8 cellular contexts compared by ENCODE assay signal in the genomic region with DNA sequence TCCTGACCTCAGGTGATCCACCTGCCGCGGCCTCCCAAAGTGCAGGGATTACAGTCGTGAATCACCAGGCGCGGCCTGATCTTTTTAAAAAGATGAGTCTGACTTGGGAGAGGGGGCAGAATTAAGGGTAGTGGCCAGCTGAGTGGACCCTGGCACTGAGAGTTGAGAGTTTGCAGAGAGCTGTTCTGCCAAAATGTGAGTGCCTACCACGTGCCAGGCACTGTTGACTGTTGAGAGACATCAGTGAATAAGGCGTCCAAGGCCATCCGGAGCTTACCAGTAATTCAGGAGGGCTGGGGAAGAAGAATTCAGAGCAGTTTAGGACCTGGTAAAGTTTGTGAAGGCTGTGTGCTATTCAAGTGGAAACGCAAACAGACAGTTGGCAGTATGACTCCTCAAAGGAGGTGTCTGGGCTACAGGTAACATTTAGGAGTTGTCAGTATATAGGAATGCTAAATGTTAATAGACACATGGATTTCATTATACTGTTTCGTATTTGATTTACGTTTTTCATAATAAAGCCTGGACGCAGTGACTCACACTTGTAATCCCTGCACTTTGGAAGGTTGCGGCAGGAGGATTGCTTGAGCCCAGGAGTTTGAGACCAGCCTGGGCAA. TPM values are rescaled to one million over a fixed set of nuclear protein-coding genes. Genes with fewer than 3 reads are reported as not detected.
DNase-seq lines count a peak whose midpoint lies in the region; ATAC-seq and TF ChIP-seq lines count a peak whose summit lies in the region.

No MANE protein-coding gene starts in this region.

- no peak overlapping the region for H3K27ac ChIP-seq in GM23338 (ENCODE audit: low read depth)
- no peak overlapping the region for H3K27ac ChIP-seq in WERI-Rb-1
- no peak overlapping the region for H3K27ac ChIP-seq in foreskin keratinocyte
- peak overlapping the region; percentile 96 to 98 (median 97) for H3K27ac ChIP-seq in gastrocnemius medialis

- H3K4me1 ChIP-seq in GM23338 (ENCODE audit: insufficient read depth) (no peaks in the 10 kb centered on the region), foreskin keratinocyte (peaks cover 4% of the 10 kb centered on the region), gastrocnemius medialis (peaks cover 52 to 59% of the 10 kb centered on the region in 2 donors)

- TF ChIP-seq CTCF in GM23338 (conservative IDR thresholded peaks at IDR 0.05; ENCODE audit: low read depth in 2 of 2) (no peak), WERI-Rb-1 (IDR thresholded peaks at IDR 0.05; ENCODE audit: low read depth, low read length) (no peak), foreskin keratinocyte (conservative IDR thresholded peaks at IDR 0.05) (no peak), gastrocnemius medialis (IDR thresholded peaks at IDR 0.05 in 4 of 5, conservative IDR thresholded peaks at IDR 0.05 in 1 of 5) (no peak)

- no peak overlapping the region; the same call in 1 of the 2 replicates for H3K27ac Mint-ChIP-seq in GM23338

- H3K4me3 Mint-ChIP-seq in GM23338 = peak overlapping the region; percentile 92

- H3F3A ChIP-seq in GM23338 (replicated peaks; ENCODE audit: low read depth) = 0 out of 2 replicates have a peak, but pooled peaks cover 3% of the 10 kb centered on the region

- no peaks in the 10 kb centered on the region; the same call in 1 of the 2 replicates for H3K36me3 ChIP-seq in GM23338 (ENCODE audit: insufficient read depth)
- H3K36me3 ChIP-seq in WERI-Rb-1 = peaks cover 4% of the 10 kb centered on the region
- no peaks in the 10 kb centered on the region for H3K36me3 ChIP-seq in gastrocnemius medialis

- H3K4me1 Mint-ChIP-seq in GM23338 = peaks cover 14% of the 10 kb centered on the region; the same call in 2 of the 3 replicates

- DNase-seq in GM23338 (ENCODE audit: low spot score) = no peak
- DNase-seq in WERI-Rb-1 = peak; percentile 8
- DNase-seq in foreskin keratinocyte = peak; percentile 82 to 91
- peak; percentile 83 to 89 for DNase-seq in gastrocnemius medialis
- DNase-seq in retina = no peak
- no peak for DNase-seq in effector CD4-positive, alpha-beta T cell
- no peak for DNase-seq in DMS 273 treated with DMSO at 0.1 percent for 48 hours (lab: John Stamatoyannopoulos, UW)

- peak overlapping the region; percentile 95 for H3K4me2 ChIP-seq in GM23338

- H3K4me3 ChIP-seq in GM23338 (peak overlapping the region; percentile 69), WERI-Rb-1 (ENCODE audit: low read depth, low read length) (no peak overlapping the region), gastrocnemius medialis (peak overlapping the region; percentile 68 to 71 (median 70))

- peaks cover 22% of the 10 kb centered on the region for H3K27me3 Mint-ChIP-seq in GM23338 (ENCODE audit: insufficient read depth, low read depth, poor library complexity)

- intact Hi-C loops in gastrocnemius medialis (cut with DNase I; ENCODE audit: low total_unique reads) = loop anchor here (10.0 kb wide), 1 partner anchor 391 kb away; a partner anchor contains a TSS

- peak in 1 of 2 donors; percentile 64 for TF ChIP-seq POLR2A in gastrocnemius medialis (IDR thresholded peaks at IDR 0.05)

- H4K20me1 ChIP-seq in GM23338 (replicated peaks; ENCODE audit: insufficient read depth) = no peaks in the 10 kb centered on the region; the same call in none of the 2 replicates

- peaks cover 10% of the 10 kb centered on the region for H3K36me3 Mint-ChIP-seq in GM23338 (ENCODE audit: low read depth)

- in situ Hi-C loops in gastrocnemius medialis (cut with MboI; ENCODE audit: low sequenced_read_pairs in 4 of 4) = loop anchor here in 2 of 4 donors (25.0 kb wide), 2 partner anchors 96 to 329 kb away; a partner anchor contains a TSS

- H3K9me3 ChIP-seq in WERI-Rb-1 (ENCODE audit: severe bottlenecking) (no peaks in the 10 kb centered on the region), gastrocnemius medialis (no peaks in the 10 kb centered on the region)

- no peaks in the 10 kb centered on the region for H3K9me2 ChIP-seq in GM23338 (ENCODE audit: insufficient read depth)

- H3K9me3 Mint-ChIP-seq in GM23338 = no peaks in the 10 kb centered on the region; the same call in 1 of the 3 replicates

- H3K27me3 ChIP-seq in GM23338 (ENCODE audit: insufficient read depth) (peaks cover 13% of the 10 kb centered on the region), WERI-Rb-1 (ENCODE audit: insufficient read depth, low read depth, severe bottlenecking) (no peaks in the 10 kb centered on the region), foreskin keratinocyte (no peaks in the 10 kb centered on the region), gastrocnemius medialis (no peaks in the 10 kb centered on the region)

- ATAC-seq in GM23338 (no peak), foreskin keratinocyte (peak; percentile 79), gastrocnemius medialis (peak; percentile 45 to 56), GM19467 (IDR thresholded peaks at IDR 0.05; ENCODE audit: unreplicated experiment) (no peak)

- no peak overlapping the region for H2AFZ ChIP-seq in GM23338

- H3K79me2 ChIP-seq in GM23338 (replicated peaks; ENCODE audit: insufficient read depth) = peaks cover 31% of the 10 kb centered on the region

TF ChIP-seq in GM23338, 12 proteins besides CTCF, POLR2A, EP300 and RAD21 (continues in another document):
- TF ChIP-seq NANOG (IDR thresholded peaks at IDR 0.05; ENCODE audit: borderline replicate concordance) = no peak
- TF ChIP-seq, protein P1, sequence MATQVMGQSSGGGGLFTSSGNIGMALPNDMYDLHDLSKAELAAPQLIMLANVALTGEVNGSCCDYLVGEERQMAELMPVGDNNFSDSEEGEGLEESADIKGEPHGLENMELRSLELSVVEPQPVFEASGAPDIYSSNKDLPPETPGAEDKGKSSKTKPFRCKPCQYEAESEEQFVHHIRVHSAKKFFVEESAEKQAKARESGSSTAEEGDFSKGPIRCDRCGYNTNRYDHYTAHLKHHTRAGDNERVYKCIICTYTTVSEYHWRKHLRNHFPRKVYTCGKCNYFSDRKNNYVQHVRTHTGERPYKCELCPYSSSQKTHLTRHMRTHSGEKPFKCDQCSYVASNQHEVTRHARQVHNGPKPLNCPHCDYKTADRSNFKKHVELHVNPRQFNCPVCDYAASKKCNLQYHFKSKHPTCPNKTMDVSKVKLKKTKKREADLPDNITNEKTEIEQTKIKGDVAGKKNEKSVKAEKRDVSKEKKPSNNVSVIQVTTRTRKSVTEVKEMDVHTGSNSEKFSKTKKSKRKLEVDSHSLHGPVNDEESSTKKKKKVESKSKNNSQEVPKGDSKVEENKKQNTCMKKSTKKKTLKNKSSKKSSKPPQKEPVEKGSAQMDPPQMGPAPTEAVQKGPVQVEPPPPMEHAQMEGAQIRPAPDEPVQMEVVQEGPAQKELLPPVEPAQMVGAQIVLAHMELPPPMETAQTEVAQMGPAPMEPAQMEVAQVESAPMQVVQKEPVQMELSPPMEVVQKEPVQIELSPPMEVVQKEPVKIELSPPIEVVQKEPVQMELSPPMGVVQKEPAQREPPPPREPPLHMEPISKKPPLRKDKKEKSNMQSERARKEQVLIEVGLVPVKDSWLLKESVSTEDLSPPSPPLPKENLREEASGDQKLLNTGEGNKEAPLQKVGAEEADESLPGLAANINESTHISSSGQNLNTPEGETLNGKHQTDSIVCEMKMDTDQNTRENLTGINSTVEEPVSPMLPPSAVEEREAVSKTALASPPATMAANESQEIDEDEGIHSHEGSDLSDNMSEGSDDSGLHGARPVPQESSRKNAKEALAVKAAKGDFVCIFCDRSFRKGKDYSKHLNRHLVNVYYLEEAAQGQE (IDR thresholded peaks at IDR 0.05; ENCODE audit: unreplicated experiment) = no peak
- TF ChIP-seq, protein P2, sequence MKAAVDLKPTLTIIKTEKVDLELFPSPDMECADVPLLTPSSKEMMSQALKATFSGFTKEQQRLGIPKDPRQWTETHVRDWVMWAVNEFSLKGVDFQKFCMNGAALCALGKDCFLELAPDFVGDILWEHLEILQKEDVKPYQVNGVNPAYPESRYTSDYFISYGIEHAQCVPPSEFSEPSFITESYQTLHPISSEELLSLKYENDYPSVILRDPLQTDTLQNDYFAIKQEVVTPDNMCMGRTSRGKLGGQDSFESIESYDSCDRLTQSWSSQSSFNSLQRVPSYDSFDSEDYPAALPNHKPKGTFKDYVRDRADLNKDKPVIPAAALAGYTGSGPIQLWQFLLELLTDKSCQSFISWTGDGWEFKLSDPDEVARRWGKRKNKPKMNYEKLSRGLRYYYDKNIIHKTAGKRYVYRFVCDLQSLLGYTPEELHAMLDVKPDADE (IDR thresholded peaks at IDR 0.05) = no peak
- no peak for TF ChIP-seq ZNF114 (CRISPR knock-in tag; IDR thresholded peaks at IDR 0.05)
- no peak for TF ChIP-seq STAT1 (IDR thresholded peaks at IDR 0.05; ENCODE audit: unreplicated experiment)
- no peak for TF ChIP-seq CREB1 (CRISPR knock-in tag; IDR thresholded peaks at IDR 0.05; ENCODE audit: low read depth)
- TF ChIP-seq POLR2AphosphoS5 (IDR thresholded peaks at IDR 0.05; ENCODE audit: low read depth) = no peak
- TF ChIP-seq JUNB (IDR thresholded peaks at IDR 0.05; ENCODE audit: unreplicated experiment) = no peak
- no peak for TF ChIP-seq EZH2phosphoT487 (IDR thresholded peaks at IDR 0.05; ENCODE audit: unreplicated experiment)
- TF ChIP-seq ZNF331 (CRISPR knock-in tag; IDR thresholded peaks at IDR 0.05; ENCODE audit: low read depth) = no peak

RNA-seq across cellular contexts. Expression of a gene that starts 1.5 kb away (rescaled TPM):
- total RNA-seq in GM23338 (2014; rRNA removed; shearing (Covaris generic)) = 29.8 and 30.0 TPM in 2 replicates
- polyA plus RNA-seq in GM23338 (2016; fragmentation: Nextera tagmentation; extraction: Ambion mirVana) = 21.1 and 30.5 TPM in 2 replicates
- 40.1 and 40.4 TPM in 2 replicates for total RNA-seq in foreskin keratinocyte
- polyA plus RNA-seq in foreskin keratinocyte = 26.5 and 29.0 TPM in 2 replicates
- total RNA-seq in gastrocnemius medialis = 100 to 1,000 TPM; 234 to 382 (median 354) TPM

RNA-seq across cellular contexts. Expression of a gene that starts 14.2 kb away (rescaled TPM):
- total RNA-seq in GM23338 (2014; rRNA removed; shearing (Covaris generic)) = 14.6 and 14.8 TPM in 2 replicates
- polyA plus RNA-seq in GM23338 (2016; fragmentation: Nextera tagmentation; extraction: Ambion mirVana) = 100 and 104 TPM in 2 replicates
- 16.6 and 19.1 TPM in 2 replicates for total RNA-seq in foreskin keratinocyte
- 28.2 and 35.7 TPM in 2 replicates for polyA plus RNA-seq in foreskin keratinocyte
- total RNA-seq in gastrocnemius medialis = 10 to 100 TPM; 14.0 to 38.3 (median 22.0) TPM

Comparison
In these comparisons a context has a peak if more than half of its experiments do, and no peak if none do; other contexts are left out.
1. ATAC-seq: peak in foreskin keratinocyte (single experiment) and gastrocnemius medialis (2 of 2); none in GM23338 (single experiment) and GM19467 (single experiment).
2. DNase-seq: peak in WERI-Rb-1 (single experiment), foreskin keratinocyte (2 of 2) and gastrocnemius medialis (2 of 2); none in GM23338 (single experiment), retina (single experiment), effector CD4-positive, alpha-beta T cell (single experiment) and DMS 273 treated with DMSO at 0.1 percent for 48 hours (single experiment).
3. H3K27ac ChIP-seq: peak in gastrocnemius medialis (4 of 4); none in GM23338 (single experiment), WERI-Rb-1 (single experiment) and foreskin keratinocyte (single experiment).